ENCODE assay signal across 16 cellular contexts in genomic region chr10:79350407-79351154, GRCh38. TPM values are rescaled to one million over a fixed set of nuclear protein-coding genes. Genes with fewer than 3 reads are reported as not detected.
DNase-seq lines count a peak whose midpoint lies in the region; ATAC-seq and TF ChIP-seq lines count a peak whose summit lies in the region.
"Had no signal": no experiment of that assay in that cellular context is flagged by ENCODE, and none has a peak within 500 bp of the region (broad histone marks: within the 10 kb centered on the region; RNA-seq: fewer than 3 reads in every experiment).

No MANE protein-coding gene starts in this region.

- peaks cover 76% of the 10 kb centered on the region for H4K20me1 ChIP-seq in PC-3 (ENCODE audit: low read length)

- no peaks in the 10 kb centered on the region for H3K27me3 ChIP-seq in right atrium auricular region
- H3K27me3 ChIP-seq in PC-3 (ENCODE audit: low read length), result no peaks in the 10 kb centered on the region
- H3K27me3 ChIP-seq in testis, result no peaks in the 10 kb centered on the region

- H3K9me3 ChIP-seq in right atrium auricular region (no peaks in the 10 kb centered on the region), PC-3 (ENCODE audit: low read length) (no peaks in the 10 kb centered on the region), testis (no peaks in the 10 kb centered on the region)
- H3K9me3 ChIP-seq: lower lobe of right lung had no signal

- TF ChIP-seq CTCF in right atrium auricular region (IDR thresholded peaks at IDR 0.05) (no peak), PC-3 (conservative IDR thresholded peaks at IDR 0.05; ENCODE audit: low read depth, low read length) (no peak), testis (IDR thresholded peaks at IDR 0.05) (no peak)

- no peaks in the 10 kb centered on the region for H3K27me3 Mint-ChIP-seq in stimulated activated naive CD8-positive, alpha-beta T cell treated with anti-CD3 and anti-CD28 coated beads, Interleukin-15, amount 100 ng/mL, for 72 hours

- H3K4me1 Mint-ChIP-seq in stimulated activated naive CD8-positive, alpha-beta T cell treated with anti-CD3 and anti-CD28 coated beads, Interleukin-15, amount 100 ng/mL, for 72 hours, result peaks cover 79% of the 10 kb centered on the region

- TF ChIP-seq POLR2A in testis (IDR thresholded peaks at IDR 0.05), result no peak

- H3K9me3 Mint-ChIP-seq in stimulated activated naive CD8-positive, alpha-beta T cell treated with anti-CD3 and anti-CD28 coated beads, Interleukin-15, amount 100 ng/mL, for 72 hours, result no peaks in the 10 kb centered on the region
- H3K9me3 Mint-ChIP-seq: activated T-cell treated with anti-CD3 and anti-CD28 coated beads, Interleukin-2, amount 50 U/mL, for 4 hours; GM23338; nephron progenitor cell had no signal

- H2AFZ ChIP-seq in PC-3 (ENCODE audit: low read length), result no peak overlapping the region
- H2AFZ ChIP-seq: GM23338 had no signal

- H3K4me1 ChIP-seq in right atrium auricular region (peaks cover 0 to 34% of the 10 kb centered on the region in 2 donors), PC-3 (ENCODE audit: insufficient read depth, low read length) (peaks cover 37% of the 10 kb centered on the region), testis (peaks cover 24% of the 10 kb centered on the region)

- POLR2A ChIA-PET in PC-3 (lab: Charles Lee; ENCODE audit: unreplicated experiment), result interaction anchor here (0.6 kb wide), 1 partner anchor 100 kb away, joined by 10 read pairs; no protein-coding TSS in a partner anchor

- DNase-seq in right atrium auricular region (ENCODE audit: low spot score) (peak; percentile 56), cardiac septum (ENCODE audit: low spot score) (no peak), PC-3 (no peak), ecto neural progenitor cell (ENCODE audit: low spot score) (peak; percentile 39), testis (no peak), NCI-H128 (lab: John Stamatoyannopoulos, UW; ENCODE audit: unreplicated experiment) (no peak)
- no peak for DNase-seq in stimulated activated naive CD8-positive, alpha-beta T cell treated with anti-CD3 and anti-CD28 coated beads, Interleukin-15, amount 100 ng/mL, for 72 hours
- DNase-seq: activated CD4-positive, alpha-beta T cell treated with anti-CD3 and anti-CD28 coated beads for 1 hour; activated T-cell treated with anti-CD3 and anti-CD28 coated beads, Interleukin-2, amount 50 U/mL, for 4 hours; cortex of kidney; lower lobe of right lung; SHP77; substantia nigra had no signal

- H3K9ac ChIP-seq in PC-3 (ENCODE audit: low read length), result no peak overlapping the region

- peaks cover 73% of the 10 kb centered on the region for H3K79me2 ChIP-seq in PC-3 (ENCODE audit: low read length)

- intact Hi-C loops in cardiac septum (cut with DNase I), result no loop called here
- intact Hi-C loops in PC-3 (cut with micrococcal nuclease), result no loop called here
- intact Hi-C loops in testis (cut with DNase I; ENCODE audit: low total_unique reads), result no loop called here

- peaks cover 12% of the 10 kb centered on the region for H3F3A ChIP-seq in PC-3 (ENCODE audit: low read length, unreplicated experiment)

- H3K27ac ChIP-seq in right atrium auricular region (no peak overlapping the region), PC-3 (ENCODE audit: low read length) (no peak overlapping the region), testis (no peak overlapping the region)
- H3K27ac ChIP-seq: lower lobe of right lung had no signal

- peak overlapping the region; percentile 36 to 92 for H3K4me3 Mint-ChIP-seq in stimulated activated naive CD8-positive, alpha-beta T cell treated with anti-CD3 and anti-CD28 coated beads, Interleukin-15, amount 100 ng/mL, for 72 hours
- H3K4me3 Mint-ChIP-seq: GM23338 had no signal

- 87 to 89% methylated on average over 13 to 21 of the region's 21 CpGs for WGBS in testis, 2 donors

- CTCF ChIA-PET in PC-3 (lab: Charles Lee), result interaction anchor here (1.0 kb wide), 1 partner anchor 118 kb away, joined by 10 read pairs; no protein-coding TSS in a partner anchor

- peaks cover 65% of the 10 kb centered on the region for H3K36me3 ChIP-seq in right atrium auricular region
- peaks cover 73% of the 10 kb centered on the region for H3K36me3 ChIP-seq in PC-3 (ENCODE audit: low read depth, low read length)
- no peaks in the 10 kb centered on the region for H3K36me3 ChIP-seq in testis (ENCODE audit: low read depth, missing control alignments)

- no TSS peak for BruUV-seq in PC-3 (replicated peaks; lab: Mats Ljungman, UMichigan)

- 0 out of 2 replicates have a peak overlapping the region, but pooled peaks have one; percentile 82 for H3K4me2 ChIP-seq in PC-3 (ENCODE audit: low read length)
- H3K4me2 ChIP-seq: GM23338 had no signal

- no peak overlapping the region for H3K4me3 ChIP-seq in right atrium auricular region
- peak overlapping the region; percentile 69; the same call in 1 of the 2 replicates for H3K4me3 ChIP-seq in PC-3 (ENCODE audit: low read length)
- H3K4me3 ChIP-seq in testis, result no peak overlapping the region
- H3K4me3 ChIP-seq: GM23338, lower lobe of right lung had no signal

- ATAC-seq in PC-3 (no peak), GM21390 (IDR thresholded peaks at IDR 0.05; ENCODE audit: unreplicated experiment) (no peak)
- ATAC-seq in stimulated activated naive CD8-positive, alpha-beta T cell treated with anti-CD3 and anti-CD28 coated beads, Interleukin-15, amount 100 ng/mL, for 72 hours, result no peak
- ATAC-seq: activated T-cell treated with anti-CD3 and anti-CD28 coated beads, Interleukin-2, amount 50 U/mL, for 4 hours; GM23338; lower lobe of right lung had no signal

- no peak overlapping the region for H3K27ac Mint-ChIP-seq in stimulated activated naive CD8-positive, alpha-beta T cell treated with anti-CD3 and anti-CD28 coated beads, Interleukin-15, amount 100 ng/mL, for 72 hours
- H3K27ac Mint-ChIP-seq: GM23338 had no signal

- no peaks in the 10 kb centered on the region for H3K9me2 ChIP-seq in PC-3 (replicated peaks; ENCODE audit: low read length)

RNA-seq across cellular contexts. Expression of gene PPIF, which starts 3.3 kb away (rescaled TPM):
- total RNA-seq in right atrium auricular region, result 10 to 100 TPM; 63.0 to 87.6 TPM
- 115 TPM for total RNA-seq in cardiac septum
- total RNA-seq in PC-3 (2014; rRNA removed), result 381 and 472 TPM in 2 replicates
- 100 to 1,000 TPM in 1 of 2 donors, 10 to 100 TPM in 1; 82.1 to 106 TPM for total RNA-seq in testis
- 80.1 TPM for polyA plus RNA-seq in testis (ENCODE audit: insufficient read depth, low read depth, low replicate concordance)

Comparison
In these comparisons a context has a peak if more than half of its experiments do, and no peak if none do; other contexts are left out.
1. DNase-seq: peak in right atrium auricular region (single experiment) and ecto neural progenitor cell (single experiment); none in cardiac septum (single experiment), PC-3 (single experiment), stimulated activated naive CD8-positive, alpha-beta T cell treated with anti-CD3 and anti-CD28 coated beads, Interleukin-15, amount 100 ng/mL, for 72 hours (0 of 2), testis (single experiment) and NCI-H128 (single experiment).